ENCODE assay signal across 10 cellular contexts in the genomic region with DNA sequence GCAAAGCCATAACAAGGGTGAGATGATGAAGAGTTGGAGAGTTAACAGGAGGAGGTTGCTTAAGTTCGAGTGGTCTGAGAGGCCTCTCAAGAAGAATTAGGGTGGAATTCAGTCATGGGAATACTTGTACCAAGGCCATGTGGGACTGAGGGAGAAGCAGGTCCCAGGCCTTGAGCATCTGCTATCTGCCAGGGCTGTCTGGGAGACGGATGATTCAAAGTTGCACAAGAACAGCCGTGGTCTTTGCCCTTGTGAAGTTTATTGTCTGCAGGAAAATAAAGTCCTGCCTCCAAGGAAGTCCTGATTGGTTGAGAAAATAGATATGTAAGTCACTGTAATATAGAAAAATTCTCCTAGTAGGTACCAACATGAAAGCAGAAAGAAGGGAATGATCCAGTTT.
DNase-seq lines count a peak whose midpoint lies in the region; TF ChIP-seq lines count a peak whose summit lies in the region.
"Had no signal": no experiment of that assay in that cellular context is flagged by ENCODE, and none has a peak within 500 bp of the region (broad histone marks: within the 10 kb centered on the region; RNA-seq: fewer than 3 reads in every experiment).

No MANE protein-coding gene starts in this region.

- peak overlapping the region; percentile 1 for H3K4me3 Mint-ChIP-seq in nephron progenitor cell
- H3K4me3 Mint-ChIP-seq: activated naive CD8-positive, alpha-beta T cell treated with anti-CD3 and anti-CD28 coated beads, Interleukin-2, amount 10 ng/mL, durations not matched to agents 7 days and 5 days had no signal

- H3K27me3 Mint-ChIP-seq in nephron progenitor cell (ENCODE audit: low read depth, poor library complexity), result peaks cover 2% of the 10 kb centered on the region
- H3K27me3 Mint-ChIP-seq: activated naive CD8-positive, alpha-beta T cell treated with anti-CD3 and anti-CD28 coated beads, Interleukin-2, amount 10 ng/mL, durations not matched to agents 7 days and 5 days had no signal

- no peaks in the 10 kb centered on the region for H3K36me3 Mint-ChIP-seq in nephron progenitor cell (ENCODE audit: low read depth)
- H3K36me3 Mint-ChIP-seq: activated naive CD8-positive, alpha-beta T cell treated with anti-CD3 and anti-CD28 coated beads, Interleukin-2, amount 10 ng/mL, durations not matched to agents 7 days and 5 days had no signal

- no peaks in the 10 kb centered on the region for H3K9me3 Mint-ChIP-seq in nephron progenitor cell
- H3K9me3 Mint-ChIP-seq: activated naive CD8-positive, alpha-beta T cell treated with anti-CD3 and anti-CD28 coated beads, Interleukin-2, amount 10 ng/mL, durations not matched to agents 7 days and 5 days had no signal

- no peak for TF ChIP-seq CTCF in nephron progenitor cell (IDR thresholded peaks at IDR 0.05)

- no peak overlapping the region for H3K27ac Mint-ChIP-seq in nephron progenitor cell
- H3K27ac Mint-ChIP-seq: activated naive CD8-positive, alpha-beta T cell treated with anti-CD3 and anti-CD28 coated beads, Interleukin-2, amount 10 ng/mL, durations not matched to agents 7 days and 5 days had no signal

- DNase-seq in EL (peak; percentile 72), NCI-H524 (lab: John Stamatoyannopoulos, UW) (peak; percentile 85 to 91), fibroblast of peridontal ligament (ENCODE audit: extremely low read depth) (peak; percentile 57), nephron progenitor cell (no peak), dermis blood vessel endothelial cell (no peak), OCI-M2 (lab: John Stamatoyannopoulos, UW; ENCODE audit: unreplicated experiment) (no peak), RKO (ENCODE audit: low spot score) (no peak), SKM-1 treated with dmso at 0.1 percent for 144 hours (lab: John Stamatoyannopoulos, UW; ENCODE audit: unreplicated experiment) (no peak)
- DNase-seq: activated naive CD8-positive, alpha-beta T cell treated with anti-CD3 and anti-CD28 coated beads, Interleukin-2, amount 10 ng/mL, durations not matched to agents 7 days and 5 days; foreskin melanocyte had no signal

- peaks cover 85% of the 10 kb centered on the region for H3K4me1 Mint-ChIP-seq in nephron progenitor cell

Comparison
In these comparisons a context has a peak if more than half of its experiments do, and no peak if none do; other contexts are left out.
1. DNase-seq: peak in EL (single experiment), NCI-H524 (2 of 2) and fibroblast of peridontal ligament (single experiment); none in nephron progenitor cell (single experiment), dermis blood vessel endothelial cell (single experiment), OCI-M2 (single experiment), RKO (single experiment) and SKM-1 treated with dmso at 0.1 percent for 144 hours (single experiment).